ENCODE assay signal across 8 cellular contexts in the genomic region with DNA sequence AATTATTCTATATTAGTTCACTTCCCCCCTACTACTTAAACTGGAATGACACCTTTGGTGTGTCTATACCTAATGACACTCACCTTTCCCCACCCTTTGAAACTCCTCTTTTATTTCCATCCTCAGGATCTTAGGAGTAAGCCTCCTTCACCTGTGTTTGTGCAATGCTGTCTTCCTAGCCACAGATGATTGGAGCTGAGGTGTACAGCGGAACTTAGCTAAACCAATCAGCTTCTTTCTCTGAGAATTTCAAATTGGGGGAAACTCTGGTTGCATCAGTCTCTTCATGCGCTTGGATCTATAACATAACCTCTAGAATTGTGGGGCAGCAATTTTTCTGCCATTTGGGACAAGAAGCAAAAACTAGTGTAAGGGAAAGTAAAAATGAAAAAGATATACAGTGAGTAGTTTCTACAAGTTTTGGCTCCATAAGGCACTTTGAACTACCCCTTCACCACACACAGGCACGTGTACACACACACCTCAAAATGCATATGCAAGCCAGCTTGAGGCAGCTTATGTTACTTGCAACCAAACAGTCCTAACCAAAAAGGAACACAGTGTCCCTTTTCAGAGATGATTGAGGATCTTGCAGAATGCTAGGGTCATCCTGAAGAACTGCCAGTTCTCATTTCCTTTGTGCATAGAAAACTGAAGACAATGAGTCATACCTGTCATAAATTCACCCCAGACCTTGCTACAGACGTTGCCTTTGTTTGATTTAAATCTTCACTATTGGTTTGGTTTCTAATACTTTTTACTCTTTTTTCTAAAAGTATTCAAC. TPM values are rescaled to one million over a fixed set of nuclear protein-coding genes. Genes with fewer than 3 reads are reported as not detected.
A peak's percentile ranks its signal among the peaks of the same experiment; 100 is the strongest.
DNase-seq lines count a peak whose midpoint lies in the region; ATAC-seq and TF ChIP-seq lines count a peak whose summit lies in the region.

No MANE protein-coding gene starts in this region.

- H3K9me3 Mint-ChIP-seq in nephron progenitor cell = peaks cover 15% of the 10 kb centered on the region

- H3K27ac ChIP-seq in Peyer's patch (peak overlapping the region in 3 of 4 donors; percentile 20 to 45 (median 39)), caudate nucleus (ENCODE audit: low read depth, low read length) (no peak overlapping the region)

- ATAC-seq in GM18505 (IDR thresholded peaks at IDR 0.05; ENCODE audit: unreplicated experiment) = peak; percentile 83
- peak; percentile 71 for ATAC-seq in HG02759 (IDR thresholded peaks at IDR 0.05; ENCODE audit: unreplicated experiment)
- no peak for ATAC-seq in GM21737 (IDR thresholded peaks at IDR 0.05; ENCODE audit: unreplicated experiment)

- no peak overlapping the region for H3K4me3 Mint-ChIP-seq in nephron progenitor cell

- H3K27ac Mint-ChIP-seq in nephron progenitor cell = no peak overlapping the region

- TF ChIP-seq CTCF in Peyer's patch (IDR thresholded peaks at IDR 0.05) = no peak
- no peak for TF ChIP-seq CTCF in nephron progenitor cell (IDR thresholded peaks at IDR 0.05)

- peaks cover 6% of the 10 kb centered on the region for H3K36me3 Mint-ChIP-seq in nephron progenitor cell (ENCODE audit: low read depth)

- TF ChIP-seq POLR2A in GM18505 (IDR thresholded peaks at IDR 0.05; ENCODE audit: borderline replicate concordance, extremely low read depth, insufficient read depth, insufficient read length) (no peak), Peyer's patch (IDR thresholded peaks at IDR 0.05) (no peak)

- H3K27me3 Mint-ChIP-seq in nephron progenitor cell (ENCODE audit: low read depth, poor library complexity) = no peaks in the 10 kb centered on the region

- H3K27me3 ChIP-seq in Peyer's patch = no peaks in the 10 kb centered on the region

- DNase-seq in Peyer's patch = peak in 1 of 3 donors; percentile 49
- peak; percentile 13 for DNase-seq in kidney glomerular epithelial cell (lab: John Stamatoyannopoulos, UW)
- DNase-seq in activated CD4-positive, alpha-beta T cell treated with anti-CD3 and anti-CD28 coated beads, Interleukin-2, amount 50 U/mL, for 4 hours = no peak
- DNase-seq in caudate nucleus (lab: John Stamatoyannopoulos, UW) = no peak
- DNase-seq in nephron progenitor cell = no peak

- H3K4me1 ChIP-seq in Peyer's patch = no peaks in the 10 kb centered on the region

- H3K9me3 ChIP-seq in Peyer's patch = peaks cover 0 to 2% (median 0%) of the 10 kb centered on the region in 4 donors

- H3K4me3 ChIP-seq in Peyer's patch = no peak overlapping the region

- H3K36me3 ChIP-seq in Peyer's patch = no peaks in the 10 kb centered on the region

- no peaks in the 10 kb centered on the region for H3K4me1 Mint-ChIP-seq in nephron progenitor cell

RNA-seq across cellular contexts. Expression of a gene that starts 36.0 kb away (rescaled TPM):
- total RNA-seq in Peyer's patch = 10 to 100 TPM in 1 of 4 donors, 1 to 10 TPM in 3; 1.2 to 14.0 (median 4.8) TPM
